16 cellular contexts compared by ENCODE assay signal in genomic region chr17:44997733-44998520, GRCh38. TPM values are rescaled to one million over a fixed set of nuclear protein-coding genes. Genes with fewer than 3 reads are reported as not detected.
DNase-seq lines count a peak whose midpoint lies in the region; ATAC-seq and TF ChIP-seq lines count a peak whose summit lies in the region.
"Had no signal": no experiment of that assay in that cellular context is flagged by ENCODE, and none has a peak within 500 bp of the region (broad histone marks: within the 10 kb centered on the region; RNA-seq: fewer than 3 reads in every experiment).

No MANE protein-coding gene starts in this region.

- no peak overlapping the region for H3K4me3 Mint-ChIP-seq in brain
- no peak overlapping the region for H3K4me3 Mint-ChIP-seq in activated naive CD4-positive, alpha-beta T cell treated with anti-CD3 and anti-CD28 coated beads, Interleukin-2, amount 10 ng/mL, durations not matched to agents 7 days and 5 days
- no peak overlapping the region for H3K4me3 Mint-ChIP-seq in activated CD4-positive, alpha-beta T cell treated with anti-CD3 and anti-CD28 coated beads, Interleukin-2, amount 10 ng/mL, durations not matched to agents 24 days and 14 days
- H3K4me3 Mint-ChIP-seq: activated B cell treated with CpG ODN at 0.5 μM for 24 hours; central memory CD8-positive, alpha-beta T cell had no signal

- peaks cover 4 to 18% (median 13%) of the 10 kb centered on the region in 5 experiments for H3K9me3 Mint-ChIP-seq in brain
- no peaks in the 10 kb centered on the region for H3K9me3 Mint-ChIP-seq in activated naive CD4-positive, alpha-beta T cell treated with anti-CD3 and anti-CD28 coated beads, Interleukin-2, amount 10 ng/mL, durations not matched to agents 7 days and 5 days
- H3K9me3 Mint-ChIP-seq in activated CD4-positive, alpha-beta T cell treated with anti-CD3 and anti-CD28 coated beads, Interleukin-2, amount 10 ng/mL, durations not matched to agents 24 days and 14 days = no peaks in the 10 kb centered on the region
- H3K9me3 Mint-ChIP-seq: activated naive CD4-positive, alpha-beta T cell treated with anti-CD3 and anti-CD28 coated beads, Interleukin-2, amount 50 U/mL, for 72 hours had no signal

- no peak for TF ChIP-seq CTCF in brain (conservative IDR thresholded peaks at IDR 0.05)

- no peaks in the 10 kb centered on the region for H3K79me2 ChIP-seq in mesendoderm (ENCODE audit: control insufficient read depth, insufficient read depth, low read length)

- H3K27ac Mint-ChIP-seq in brain = peak overlapping the region in 3 of 5 experiments; percentile 46 to 69 (median 52)
- H3K27ac Mint-ChIP-seq in activated naive CD4-positive, alpha-beta T cell treated with anti-CD3 and anti-CD28 coated beads, Interleukin-2, amount 10 ng/mL, durations not matched to agents 7 days and 5 days = no peak overlapping the region
- H3K27ac Mint-ChIP-seq in activated CD4-positive, alpha-beta T cell treated with anti-CD3 and anti-CD28 coated beads, Interleukin-2, amount 10 ng/mL, durations not matched to agents 24 days and 14 days = no peak overlapping the region
- H3K27ac Mint-ChIP-seq: activated B cell treated with CpG ODN at 0.5 μM for 24 hours; activated naive CD4-positive, alpha-beta T cell treated with anti-CD3 and anti-CD28 coated beads, Interleukin-2, amount 50 U/mL, for 72 hours had no signal

- no peak overlapping the region for H3K27ac ChIP-seq in mesendoderm (ENCODE audit: low read depth, low read length)
- H3K27ac ChIP-seq: stomach had no signal

- peak; percentile 34 for DNase-seq in ELF-1 (ENCODE audit: low read depth, low spot score)
- DNase-seq in NCI-H2171 treated with DMSO at 0.1 percent for 48 hours (lab: John Stamatoyannopoulos, UW) = peak; percentile 52
- peak; percentile 53 for DNase-seq in mesendoderm
- no peak for DNase-seq in activated naive CD4-positive, alpha-beta T cell treated with anti-CD3 and anti-CD28 coated beads, Interleukin-2, amount 10 ng/mL, durations not matched to agents 7 days and 5 days
- DNase-seq in DMS53 (lab: John Stamatoyannopoulos, UW) = no peak
- DNase-seq in activated CD4-positive, alpha-beta T cell treated with anti-CD3 and anti-CD28 coated beads, Interleukin-2, amount 10 ng/mL, durations not matched to agents 24 days and 14 days = no peak
- DNase-seq: activated B cell treated with CpG ODN at 0.5 μM for 24 hours, DMS153, occipital lobe, OCI-M1, small intestine, stomach had no signal

- WGBS in mesendoderm (ENCODE audit: extremely low coverage, insufficient coverage, low lambda C conversion rate) = no CpG with 5 or more reads among the region's 7 CpGs

- H3K79me1 ChIP-seq in mesendoderm (ENCODE audit: low read length) = no peaks in the 10 kb centered on the region

- intact Hi-C loops in activated CD4-positive, alpha-beta T cell treated with anti-CD3 and anti-CD28 coated beads, Interleukin-2, amount 10 ng/mL, durations not matched to agents 24 days and 14 days (cut with micrococcal nuclease) = no loop called here

- H3K4me1 ChIP-seq in mesendoderm (ENCODE audit: control insufficient read depth, low read depth, low read length) = no peaks in the 10 kb centered on the region
- H3K4me1 ChIP-seq: stomach had no signal

- H3K27me3 Mint-ChIP-seq in brain = peaks cover 7% of the 10 kb centered on the region
- H3K27me3 Mint-ChIP-seq in activated naive CD4-positive, alpha-beta T cell treated with anti-CD3 and anti-CD28 coated beads, Interleukin-2, amount 10 ng/mL, durations not matched to agents 7 days and 5 days = peaks cover 63% of the 10 kb centered on the region
- peaks cover 12% of the 10 kb centered on the region for H3K27me3 Mint-ChIP-seq in activated CD4-positive, alpha-beta T cell treated with anti-CD3 and anti-CD28 coated beads, Interleukin-2, amount 10 ng/mL, durations not matched to agents 24 days and 14 days

- H3K36me3 ChIP-seq in mesendoderm (ENCODE audit: control insufficient read depth, insufficient read depth, low read length) = no peaks in the 10 kb centered on the region
- H3K36me3 ChIP-seq: stomach had no signal

- H2BK15ac ChIP-seq in mesendoderm (replicated peaks; ENCODE audit: low read depth) = no peak overlapping the region

- H3K23ac ChIP-seq in mesendoderm (ENCODE audit: low read length) = no peak overlapping the region

- no peak overlapping the region for H3K9ac ChIP-seq in mesendoderm (ENCODE audit: low read length)

- no peaks in the 10 kb centered on the region for H3K27me3 ChIP-seq in mesendoderm (ENCODE audit: insufficient read depth, low read length, poor library complexity)

- no peak overlapping the region for H4K8ac ChIP-seq in mesendoderm (ENCODE audit: low read depth, low read length)

- H4K5ac ChIP-seq in mesendoderm (ENCODE audit: low read length) = no peak overlapping the region

- no peak overlapping the region for H3K56ac ChIP-seq in mesendoderm (ENCODE audit: low read length)

- peaks cover 22% of the 10 kb centered on the region for H3K36me3 Mint-ChIP-seq in brain
- H3K36me3 Mint-ChIP-seq in activated naive CD4-positive, alpha-beta T cell treated with anti-CD3 and anti-CD28 coated beads, Interleukin-2, amount 10 ng/mL, durations not matched to agents 7 days and 5 days = no peaks in the 10 kb centered on the region
- no peaks in the 10 kb centered on the region for H3K36me3 Mint-ChIP-seq in activated CD4-positive, alpha-beta T cell treated with anti-CD3 and anti-CD28 coated beads, Interleukin-2, amount 10 ng/mL, durations not matched to agents 24 days and 14 days (ENCODE audit: low read depth)
- H3K36me3 Mint-ChIP-seq: activated naive CD4-positive, alpha-beta T cell treated with anti-CD3 and anti-CD28 coated beads, Interleukin-2, amount 50 U/mL, for 72 hours had no signal

- no peak overlapping the region for H3K4me3 ChIP-seq in mesendoderm (ENCODE audit: low read length)
- H3K4me3 ChIP-seq: stomach had no signal

- H3K4me2 ChIP-seq in mesendoderm (ENCODE audit: low read length) = no peak overlapping the region

- H2BK5ac ChIP-seq in mesendoderm (ENCODE audit: low read length) = no peak overlapping the region

- no peak for ATAC-seq in HG03045 (IDR thresholded peaks at IDR 0.05; ENCODE audit: unreplicated experiment)
- ATAC-seq: activated naive CD4-positive, alpha-beta T cell treated with anti-CD3 and anti-CD28 coated beads, Interleukin-2, amount 50 U/mL, for 72 hours had no signal

- CTCF ChIA-PET in activated naive CD4-positive, alpha-beta T cell treated with anti-CD3 and anti-CD28 coated beads, Interleukin-2, amount 10 ng/mL, durations not matched to agents 7 days and 5 days (lab: Charles Lee) = interaction anchor here (1.6 kb wide), 1 partner anchor 8 kb away, joined by 4 read pairs; no protein-coding TSS in a partner anchor

- H2BK120ac ChIP-seq in mesendoderm (ENCODE audit: low read depth, low read length) = no peak overlapping the region

- H2AK5ac ChIP-seq in mesendoderm (ENCODE audit: low read length) = no peak overlapping the region

- H3K4ac ChIP-seq in mesendoderm (ENCODE audit: low read depth, low read length) = no peak overlapping the region

- H3K4me1 Mint-ChIP-seq in brain = peaks cover 39% of the 10 kb centered on the region
- no peaks in the 10 kb centered on the region for H3K4me1 Mint-ChIP-seq in activated naive CD4-positive, alpha-beta T cell treated with anti-CD3 and anti-CD28 coated beads, Interleukin-2, amount 10 ng/mL, durations not matched to agents 7 days and 5 days
- no peaks in the 10 kb centered on the region for H3K4me1 Mint-ChIP-seq in activated CD4-positive, alpha-beta T cell treated with anti-CD3 and anti-CD28 coated beads, Interleukin-2, amount 10 ng/mL, durations not matched to agents 24 days and 14 days
- H3K4me1 Mint-ChIP-seq: activated B cell treated with CpG ODN at 0.5 μM for 24 hours; central memory CD8-positive, alpha-beta T cell had no signal

- H3K18ac ChIP-seq in mesendoderm (ENCODE audit: low read length) = no peak overlapping the region

RNA-seq across cellular contexts. Expression of gene C1QL1, which starts 29.8 kb away (rescaled TPM):
- 47.6 TPM for polyA plus RNA-seq in brain (ENCODE audit: insufficient read depth, low read depth, low replicate concordance)
- polyA plus RNA-seq in mesendoderm (2013, experiment 1 of 2) = 3.5 TPM
- polyA plus RNA-seq in mesendoderm (2013, experiment 2 of 2) = 3.5 TPM
- 0.21 and 0.42 TPM in 2 replicates for total RNA-seq in activated CD4-positive, alpha-beta T cell treated with anti-CD3 and anti-CD28 coated beads, Interleukin-2, amount 10 ng/mL, durations not matched to agents 24 days and 14 days
- total RNA-seq: activated B cell treated with CpG ODN at 0.5 μM for 24 hours had no signal

RNA-seq across cellular contexts. Expression of gene KIF18B, which starts 50.4 kb away (rescaled TPM):
- polyA plus RNA-seq in brain (ENCODE audit: insufficient read depth, low read depth, low replicate concordance) = 10.9 TPM
- 23.3 TPM for polyA plus RNA-seq in mesendoderm (2013, experiment 1 of 2)
- 23.0 TPM for polyA plus RNA-seq in mesendoderm (2013, experiment 2 of 2)
- total RNA-seq in activated CD4-positive, alpha-beta T cell treated with anti-CD3 and anti-CD28 coated beads, Interleukin-2, amount 10 ng/mL, durations not matched to agents 24 days and 14 days = 42.1 and 42.7 TPM in 2 replicates

RNA-seq across cellular contexts. Expression of gene DCAKD, which starts 53.5 kb away (rescaled TPM):
- 95.0 TPM for polyA plus RNA-seq in brain (ENCODE audit: insufficient read depth, low read depth, low replicate concordance)
- polyA plus RNA-seq in mesendoderm (2013, experiment 1 of 2) = 21.9 TPM
- polyA plus RNA-seq in mesendoderm (2013, experiment 2 of 2) = 22.4 TPM
- 24.6 and 25.4 TPM in 2 replicates for total RNA-seq in activated CD4-positive, alpha-beta T cell treated with anti-CD3 and anti-CD28 coated beads, Interleukin-2, amount 10 ng/mL, durations not matched to agents 24 days and 14 days

Comparison
In these comparisons a context has a peak if more than half of its experiments do, and no peak if none do; other contexts are left out.
1. DNase-seq: peak in ELF-1 (single experiment), NCI-H2171 treated with DMSO at 0.1 percent for 48 hours (single experiment) and mesendoderm (single experiment); none in activated naive CD4-positive, alpha-beta T cell treated with anti-CD3 and anti-CD28 coated beads, Interleukin-2, amount 10 ng/mL, durations not matched to agents 7 days and 5 days (single experiment), DMS53 (single experiment) and activated CD4-positive, alpha-beta T cell treated with anti-CD3 and anti-CD28 coated beads, Interleukin-2, amount 10 ng/mL, durations not matched to agents 24 days and 14 days (single experiment).
2. H3K27ac Mint-ChIP-seq: peak in brain (3 of 5); none in activated naive CD4-positive, alpha-beta T cell treated with anti-CD3 and anti-CD28 coated beads, Interleukin-2, amount 10 ng/mL, durations not matched to agents 7 days and 5 days (single experiment) and activated CD4-positive, alpha-beta T cell treated with anti-CD3 and anti-CD28 coated beads, Interleukin-2, amount 10 ng/mL, durations not matched to agents 24 days and 14 days (single experiment).